In genomic region chr2:96538487-96539214, GRCh38 we compare ENCODE assay signal across 1 cellular context.
TF ChIP-seq lines count a peak whose summit lies in the region.

No MANE protein-coding gene starts in this region.

TF ChIP-seq in HepG2, 621 proteins besides CTCF, POLR2A, EP300 and RAD21 (continued from another document and continues in another):
- TF ChIP-seq, protein P1, sequence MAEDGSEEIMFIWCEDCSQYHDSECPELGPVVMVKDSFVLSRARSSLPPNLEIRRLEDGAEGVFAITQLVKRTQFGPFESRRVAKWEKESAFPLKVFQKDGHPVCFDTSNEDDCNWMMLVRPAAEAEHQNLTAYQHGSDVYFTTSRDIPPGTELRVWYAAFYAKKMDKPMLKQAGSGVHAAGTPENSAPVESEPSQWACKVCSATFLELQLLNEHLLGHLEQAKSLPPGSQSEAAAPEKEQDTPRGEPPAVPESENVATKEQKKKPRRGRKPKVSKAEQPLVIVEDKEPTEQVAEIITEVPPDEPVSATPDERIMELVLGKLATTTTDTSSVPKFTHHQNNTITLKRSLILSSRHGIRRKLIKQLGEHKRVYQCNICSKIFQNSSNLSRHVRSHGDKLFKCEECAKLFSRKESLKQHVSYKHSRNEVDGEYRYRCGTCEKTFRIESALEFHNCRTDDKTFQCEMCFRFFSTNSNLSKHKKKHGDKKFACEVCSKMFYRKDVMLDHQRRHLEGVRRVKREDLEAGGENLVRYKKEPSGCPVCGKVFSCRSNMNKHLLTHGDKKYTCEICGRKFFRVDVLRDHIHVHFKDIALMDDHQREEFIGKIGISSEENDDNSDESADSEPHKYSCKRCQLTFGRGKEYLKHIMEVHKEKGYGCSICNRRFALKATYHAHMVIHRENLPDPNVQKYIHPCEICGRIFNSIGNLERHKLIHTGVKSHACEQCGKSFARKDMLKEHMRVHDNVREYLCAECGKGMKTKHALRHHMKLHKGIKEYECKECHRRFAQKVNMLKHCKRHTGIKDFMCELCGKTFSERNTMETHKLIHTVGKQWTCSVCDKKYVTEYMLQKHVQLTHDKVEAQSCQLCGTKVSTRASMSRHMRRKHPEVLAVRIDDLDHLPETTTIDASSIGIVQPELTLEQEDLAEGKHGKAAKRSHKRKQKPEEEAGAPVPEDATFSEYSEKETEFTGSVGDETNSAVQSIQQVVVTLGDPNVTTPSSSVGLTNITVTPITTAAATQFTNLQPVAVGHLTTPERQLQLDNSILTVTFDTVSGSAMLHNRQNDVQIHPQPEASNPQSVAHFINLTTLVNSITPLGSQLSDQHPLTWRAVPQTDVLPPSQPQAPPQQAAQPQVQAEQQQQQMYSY (CRISPR knock-in tag; IDR thresholded peaks at IDR 0.05): no peak
- TF ChIP-seq THAP11 (CRISPR knock-in tag; IDR thresholded peaks at IDR 0.05): peak; percentile 67
- no peak for TF ChIP-seq ATF1 (CRISPR knock-in tag; IDR thresholded peaks at IDR 0.05)
- TF ChIP-seq ZSCAN9 (CRISPR knock-in tag; IDR thresholded peaks at IDR 0.05; ENCODE audit: borderline replicate concordance): no peak
- no peak for TF ChIP-seq TARDBP (CRISPR knock-in tag; IDR thresholded peaks at IDR 0.05)
- no peak for TF ChIP-seq ZNF674 (CRISPR knock-in tag; IDR thresholded peaks at IDR 0.05; ENCODE audit: low read depth)
- no peak for TF ChIP-seq ZNF367 (CRISPR knock-in tag; IDR thresholded peaks at IDR 0.05; ENCODE audit: borderline replicate concordance)
- no peak for TF ChIP-seq ELF1 (CRISPR knock-in tag; IDR thresholded peaks at IDR 0.05)
- TF ChIP-seq ZNF232 (CRISPR knock-in tag; IDR thresholded peaks at IDR 0.05; ENCODE audit: borderline replicate concordance): no peak
- TF ChIP-seq CENPT (CRISPR knock-in tag; IDR thresholded peaks at IDR 0.05; ENCODE audit: low read depth): no peak
- no peak for TF ChIP-seq JUNB (CRISPR knock-in tag; IDR thresholded peaks at IDR 0.05; ENCODE audit: borderline replicate concordance)
- no peak for TF ChIP-seq NKX3-1 (CRISPR knock-in tag; IDR thresholded peaks at IDR 0.05)
- TF ChIP-seq MAFF (IDR thresholded peaks at IDR 0.05; ENCODE audit: low read depth, low read length): no peak
- no peak; the same call in 1 of the 2 replicates for TF ChIP-seq ZNF839 (CRISPR knock-in tag; IDR thresholded peaks at IDR 0.05; ENCODE audit: borderline replicate concordance)
- no peak for TF ChIP-seq ZNF580 (CRISPR knock-in tag; IDR thresholded peaks at IDR 0.05; ENCODE audit: borderline replicate concordance, low read depth)
- no peak for TF ChIP-seq ZNF552 (CRISPR knock-in tag; IDR thresholded peaks at IDR 0.05; ENCODE audit: borderline replicate concordance)
- no peak for TF ChIP-seq ZNF737 (CRISPR knock-in tag; IDR thresholded peaks at IDR 0.05; ENCODE audit: borderline replicate concordance)
- no peak for TF ChIP-seq ZNF510 (CRISPR knock-in tag; IDR thresholded peaks at IDR 0.05; ENCODE audit: low read depth)
- TF ChIP-seq MEF2D (CRISPR knock-in tag; IDR thresholded peaks at IDR 0.05): 0 out of 2 replicates have a peak, but pooled peaks have one; percentile 50
- TF ChIP-seq, protein P2, sequence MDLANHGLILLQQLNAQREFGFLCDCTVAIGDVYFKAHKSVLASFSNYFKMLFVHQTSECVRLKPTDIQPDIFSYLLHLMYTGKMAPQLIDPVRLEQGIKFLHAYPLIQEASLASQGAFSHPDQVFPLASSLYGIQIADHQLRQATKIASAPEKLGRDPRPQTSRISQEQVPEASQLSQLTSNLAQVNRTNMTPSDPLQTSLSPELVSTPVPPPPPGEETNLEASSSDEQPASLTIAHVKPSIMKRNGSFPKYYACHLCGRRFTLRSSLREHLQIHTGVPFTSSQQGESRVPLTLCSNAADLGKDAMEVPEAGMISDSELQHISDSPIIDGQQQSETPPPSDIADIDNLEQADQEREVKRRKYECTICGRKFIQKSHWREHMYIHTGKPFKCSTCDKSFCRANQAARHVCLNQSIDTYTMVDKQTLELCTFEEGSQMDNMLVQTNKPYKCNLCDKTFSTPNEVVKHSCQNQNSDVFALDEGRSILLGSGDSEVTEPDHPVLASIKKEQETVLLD (CRISPR knock-in tag; IDR thresholded peaks at IDR 0.05; ENCODE audit: low read depth): no peak
- TF ChIP-seq TGIF2 (CRISPR knock-in tag; IDR thresholded peaks at IDR 0.05): no peak
- no peak for TF ChIP-seq RFXAP (CRISPR knock-in tag; IDR thresholded peaks at IDR 0.05; ENCODE audit: borderline replicate concordance)
- no peak for TF ChIP-seq ETV5 (CRISPR knock-in tag; IDR thresholded peaks at IDR 0.05; ENCODE audit: borderline replicate concordance)
- 0 out of 4 replicates have a peak, but pooled peaks of 1 of the 2 experiments have one; percentile 15 for TF ChIP-seq MAFK (conservative IDR thresholded peaks at IDR 0.05 in 1 of 2, IDR thresholded peaks at IDR 0.05 in 1 of 2; ENCODE audit: low read length in 2 of 2)
- no peak for TF ChIP-seq ZBTB39 (CRISPR knock-in tag; IDR thresholded peaks at IDR 0.05)
- no peak for TF ChIP-seq CC2D1A (CRISPR knock-in tag; IDR thresholded peaks at IDR 0.05)
- TF ChIP-seq NR2F2 (IDR thresholded peaks at IDR 0.05; ENCODE audit: borderline replicate concordance, low read depth): no peak
- TF ChIP-seq, protein P3, sequence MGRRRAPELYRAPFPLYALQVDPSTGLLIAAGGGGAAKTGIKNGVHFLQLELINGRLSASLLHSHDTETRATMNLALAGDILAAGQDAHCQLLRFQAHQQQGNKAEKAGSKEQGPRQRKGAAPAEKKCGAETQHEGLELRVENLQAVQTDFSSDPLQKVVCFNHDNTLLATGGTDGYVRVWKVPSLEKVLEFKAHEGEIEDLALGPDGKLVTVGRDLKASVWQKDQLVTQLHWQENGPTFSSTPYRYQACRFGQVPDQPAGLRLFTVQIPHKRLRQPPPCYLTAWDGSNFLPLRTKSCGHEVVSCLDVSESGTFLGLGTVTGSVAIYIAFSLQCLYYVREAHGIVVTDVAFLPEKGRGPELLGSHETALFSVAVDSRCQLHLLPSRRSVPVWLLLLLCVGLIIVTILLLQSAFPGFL (CRISPR knock-in tag; IDR thresholded peaks at IDR 0.05): no peak
- peak; percentile 24; the same call in 1 of the 2 replicates for TF ChIP-seq FOSL2 (CRISPR knock-in tag; IDR thresholded peaks at IDR 0.05)
- TF ChIP-seq FOXO1 (CRISPR knock-in tag; IDR thresholded peaks at IDR 0.05): peak; percentile 44; the same call in 1 of the 2 replicates
- no peak for TF ChIP-seq PHF5A (CRISPR knock-in tag; IDR thresholded peaks at IDR 0.05; ENCODE audit: low read depth, unreplicated experiment)
- TF ChIP-seq NFATC3 (CRISPR knock-in tag; IDR thresholded peaks at IDR 0.05): no peak
- TF ChIP-seq TBP (CRISPR knock-in tag; IDR thresholded peaks at IDR 0.05): no peak
- TF ChIP-seq ZNF10 (CRISPR knock-in tag; IDR thresholded peaks at IDR 0.05; ENCODE audit: borderline replicate concordance, low read depth): no peak
- TF ChIP-seq, protein P4, sequence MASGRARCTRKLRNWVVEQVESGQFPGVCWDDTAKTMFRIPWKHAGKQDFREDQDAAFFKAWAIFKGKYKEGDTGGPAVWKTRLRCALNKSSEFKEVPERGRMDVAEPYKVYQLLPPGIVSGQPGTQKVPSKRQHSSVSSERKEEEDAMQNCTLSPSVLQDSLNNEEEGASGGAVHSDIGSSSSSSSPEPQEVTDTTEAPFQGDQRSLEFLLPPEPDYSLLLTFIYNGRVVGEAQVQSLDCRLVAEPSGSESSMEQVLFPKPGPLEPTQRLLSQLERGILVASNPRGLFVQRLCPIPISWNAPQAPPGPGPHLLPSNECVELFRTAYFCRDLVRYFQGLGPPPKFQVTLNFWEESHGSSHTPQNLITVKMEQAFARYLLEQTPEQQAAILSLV (CRISPR knock-in tag; IDR thresholded peaks at IDR 0.05; ENCODE audit: borderline replicate concordance): no peak
- no peak for TF ChIP-seq RFX3 (CRISPR knock-in tag; IDR thresholded peaks at IDR 0.05)
- no peak for TF ChIP-seq ZNF615 (CRISPR knock-in tag; IDR thresholded peaks at IDR 0.05; ENCODE audit: borderline replicate concordance)
- no peak for TF ChIP-seq ZNF589 (CRISPR knock-in tag; conservative IDR thresholded peaks at IDR 0.05)
- no peak for TF ChIP-seq PTBP1 (IDR thresholded peaks at IDR 0.05; ENCODE audit: low read depth, low read length, poor library complexity, severe bottlenecking)
- TF ChIP-seq ZNF780A (CRISPR knock-in tag; IDR thresholded peaks at IDR 0.05): no peak
- TF ChIP-seq ZSCAN29 (CRISPR knock-in tag; conservative IDR thresholded peaks at IDR 0.05): peak; percentile 100
- TF ChIP-seq ARNT2 (CRISPR knock-in tag; IDR thresholded peaks at IDR 0.05; ENCODE audit: low read depth): peak; percentile 45; the same call in 1 of the 2 replicates
- TF ChIP-seq ZNF333 (CRISPR knock-in tag; IDR thresholded peaks at IDR 0.05; ENCODE audit: borderline replicate concordance): no peak
- TF ChIP-seq, protein P5, sequence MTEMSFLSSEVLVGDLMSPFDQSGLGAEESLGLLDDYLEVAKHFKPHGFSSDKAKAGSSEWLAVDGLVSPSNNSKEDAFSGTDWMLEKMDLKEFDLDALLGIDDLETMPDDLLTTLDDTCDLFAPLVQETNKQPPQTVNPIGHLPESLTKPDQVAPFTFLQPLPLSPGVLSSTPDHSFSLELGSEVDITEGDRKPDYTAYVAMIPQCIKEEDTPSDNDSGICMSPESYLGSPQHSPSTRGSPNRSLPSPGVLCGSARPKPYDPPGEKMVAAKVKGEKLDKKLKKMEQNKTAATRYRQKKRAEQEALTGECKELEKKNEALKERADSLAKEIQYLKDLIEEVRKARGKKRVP (CRISPR knock-in tag; IDR thresholded peaks at IDR 0.05): no peak
- TF ChIP-seq, protein P6, sequence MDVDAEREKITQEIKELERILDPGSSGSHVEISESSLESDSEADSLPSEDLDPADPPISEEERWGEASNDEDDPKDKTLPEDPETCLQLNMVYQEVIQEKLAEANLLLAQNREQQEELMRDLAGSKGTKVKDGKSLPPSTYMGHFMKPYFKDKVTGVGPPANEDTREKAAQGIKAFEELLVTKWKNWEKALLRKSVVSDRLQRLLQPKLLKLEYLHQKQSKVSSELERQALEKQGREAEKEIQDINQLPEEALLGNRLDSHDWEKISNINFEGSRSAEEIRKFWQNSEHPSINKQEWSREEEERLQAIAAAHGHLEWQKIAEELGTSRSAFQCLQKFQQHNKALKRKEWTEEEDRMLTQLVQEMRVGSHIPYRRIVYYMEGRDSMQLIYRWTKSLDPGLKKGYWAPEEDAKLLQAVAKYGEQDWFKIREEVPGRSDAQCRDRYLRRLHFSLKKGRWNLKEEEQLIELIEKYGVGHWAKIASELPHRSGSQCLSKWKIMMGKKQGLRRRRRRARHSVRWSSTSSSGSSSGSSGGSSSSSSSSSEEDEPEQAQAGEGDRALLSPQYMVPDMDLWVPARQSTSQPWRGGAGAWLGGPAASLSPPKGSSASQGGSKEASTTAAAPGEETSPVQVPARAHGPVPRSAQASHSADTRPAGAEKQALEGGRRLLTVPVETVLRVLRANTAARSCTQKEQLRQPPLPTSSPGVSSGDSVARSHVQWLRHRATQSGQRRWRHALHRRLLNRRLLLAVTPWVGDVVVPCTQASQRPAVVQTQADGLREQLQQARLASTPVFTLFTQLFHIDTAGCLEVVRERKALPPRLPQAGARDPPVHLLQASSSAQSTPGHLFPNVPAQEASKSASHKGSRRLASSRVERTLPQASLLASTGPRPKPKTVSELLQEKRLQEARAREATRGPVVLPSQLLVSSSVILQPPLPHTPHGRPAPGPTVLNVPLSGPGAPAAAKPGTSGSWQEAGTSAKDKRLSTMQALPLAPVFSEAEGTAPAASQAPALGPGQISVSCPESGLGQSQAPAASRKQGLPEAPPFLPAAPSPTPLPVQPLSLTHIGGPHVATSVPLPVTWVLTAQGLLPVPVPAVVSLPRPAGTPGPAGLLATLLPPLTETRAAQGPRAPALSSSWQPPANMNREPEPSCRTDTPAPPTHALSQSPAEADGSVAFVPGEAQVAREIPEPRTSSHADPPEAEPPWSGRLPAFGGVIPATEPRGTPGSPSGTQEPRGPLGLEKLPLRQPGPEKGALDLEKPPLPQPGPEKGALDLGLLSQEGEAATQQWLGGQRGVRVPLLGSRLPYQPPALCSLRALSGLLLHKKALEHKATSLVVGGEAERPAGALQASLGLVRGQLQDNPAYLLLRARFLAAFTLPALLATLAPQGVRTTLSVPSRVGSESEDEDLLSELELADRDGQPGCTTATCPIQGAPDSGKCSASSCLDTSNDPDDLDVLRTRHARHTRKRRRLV (CRISPR knock-in tag; IDR thresholded peaks at IDR 0.05): no peak
- TF ChIP-seq ERF (CRISPR knock-in tag; IDR thresholded peaks at IDR 0.05): 0 out of 2 replicates have a peak, but pooled peaks have one; percentile 23
- 0 out of 2 replicates have a peak, but pooled peaks have one; percentile 53 for TF ChIP-seq ZNF784 (CRISPR knock-in tag; IDR thresholded peaks at IDR 0.05; ENCODE audit: borderline replicate concordance)
- TF ChIP-seq MYC (CRISPR knock-in tag; IDR thresholded peaks at IDR 0.05; ENCODE audit: borderline replicate concordance): peak; percentile 18; the same call in 1 of the 2 replicates
- no peak for TF ChIP-seq ZNF530 (CRISPR knock-in tag; IDR thresholded peaks at IDR 0.05; ENCODE audit: low read depth)
